In the genomic region with DNA sequence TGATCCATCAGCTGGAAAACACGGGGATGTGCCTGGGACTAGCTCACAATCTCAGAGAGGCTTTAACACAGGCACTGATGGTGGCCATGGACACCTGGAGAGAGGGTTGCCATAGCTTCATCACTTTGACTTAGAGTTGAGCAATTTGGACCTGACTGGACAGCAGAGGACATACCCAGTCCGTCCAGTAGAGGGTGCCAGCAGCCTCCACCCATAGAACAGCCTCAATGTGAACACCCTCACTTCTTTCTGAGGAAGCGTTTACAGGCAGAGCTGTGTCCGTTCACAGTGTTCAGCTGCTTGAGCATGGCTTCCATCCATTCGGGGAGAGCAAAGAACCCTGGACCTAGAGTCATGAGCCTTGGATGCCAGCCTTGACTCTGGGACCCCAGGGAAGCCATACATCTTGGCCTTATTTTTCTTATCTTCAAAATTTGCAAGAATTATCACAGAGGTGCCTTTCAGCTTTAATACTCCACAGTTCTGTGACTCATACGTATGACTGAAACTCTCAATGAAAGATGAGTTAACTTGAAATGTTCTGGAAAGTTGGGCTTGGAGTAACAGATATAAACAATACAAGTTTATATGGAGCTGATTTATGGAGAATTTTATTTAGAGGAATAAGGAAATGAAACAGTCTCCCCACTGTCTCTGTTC, we compare ENCODE assay signal across 9 cellular contexts.
A peak's percentile ranks its signal among the peaks of the same experiment; 100 is the strongest.
DNase-seq lines count a peak whose midpoint lies in the region; ATAC-seq, FAIRE-seq and TF ChIP-seq lines count a peak whose summit lies in the region.
"Had no signal": no experiment of that assay in that cellular context is flagged by ENCODE, and none has a peak within 500 bp of the region (broad histone marks: within the 10 kb centered on the region; RNA-seq: fewer than 3 reads in every experiment).

No MANE protein-coding gene starts in this region.

- intact Hi-C loops in activated CD4-positive, alpha-beta memory T cell treated with anti-CD3 and anti-CD28 coated beads for 36 hours (cut with micrococcal nuclease) = no loop called here

- peaks cover 3% of the 10 kb centered on the region for H3K27me3 Mint-ChIP-seq in activated CD4-positive, alpha-beta memory T cell treated with anti-CD3 and anti-CD28 coated beads for 36 hours
- H3K27me3 Mint-ChIP-seq in stimulated activated naive CD8-positive, alpha-beta T cell treated with anti-CD3 and anti-CD28 coated beads, Interleukin-15, amount 100 ng/mL, for 72 hours = peaks cover 3% of the 10 kb centered on the region
- H3K27me3 Mint-ChIP-seq: naive B cell had no signal

- no peaks in the 10 kb centered on the region for H3K36me3 Mint-ChIP-seq in activated CD4-positive, alpha-beta memory T cell treated with anti-CD3 and anti-CD28 coated beads for 36 hours

- POLR2A ChIA-PET in AG04449 (lab: Yijun Ruan, JAX) = interaction anchor here (1.3 kb wide), 1 partner anchor 38 kb away, joined by 3 read pairs; no protein-coding TSS in a partner anchor
- POLR2A ChIA-PET in activated CD4-positive, alpha-beta memory T cell treated with anti-CD3 and anti-CD28 coated beads for 36 hours (lab: Charles Lee) = no interaction called here

- peak; percentile 94 for TF ChIP-seq CTCF in AG04449 (IDR thresholded peaks at IDR 0.05; ENCODE audit: insufficient read depth, low read length, missing control alignments)

- CTCF ChIA-PET in AG04449 (lab: Yijun Ruan, JAX) = interaction anchor here (0.5 to 8.2 kb wide), 77 partner anchors 9 to 796 kb away, joined by 3 to 118 read pairs (median 5); no protein-coding TSS in a partner anchor
- CTCF ChIA-PET in activated CD4-positive, alpha-beta memory T cell treated with anti-CD3 and anti-CD28 coated beads for 36 hours (lab: Charles Lee) = interaction anchor here (0.7 to 3.3 kb wide), 17 partner anchors 9 to 721 kb away, joined by 3 to 14 read pairs (median 4); no protein-coding TSS in a partner anchor

- no peak overlapping the region for H3K4me3 Mint-ChIP-seq in activated CD4-positive, alpha-beta memory T cell treated with anti-CD3 and anti-CD28 coated beads for 36 hours
- no peak overlapping the region for H3K4me3 Mint-ChIP-seq in stimulated activated naive CD8-positive, alpha-beta T cell treated with anti-CD3 and anti-CD28 coated beads, Interleukin-15, amount 100 ng/mL, for 72 hours
- H3K4me3 Mint-ChIP-seq: naive B cell had no signal

- no peak for TF ChIP-seq POLR2A in GM12891 (IDR thresholded peaks at IDR 0.05; ENCODE audit: low read depth, low read length)

- H3K9me3 Mint-ChIP-seq in activated CD4-positive, alpha-beta memory T cell treated with anti-CD3 and anti-CD28 coated beads for 36 hours = no peaks in the 10 kb centered on the region
- H3K9me3 Mint-ChIP-seq in stimulated activated naive CD8-positive, alpha-beta T cell treated with anti-CD3 and anti-CD28 coated beads, Interleukin-15, amount 100 ng/mL, for 72 hours = peaks cover 0 to 10% of the 10 kb centered on the region in 2 donors

- FAIRE-seq in GM12891 (lab: Jason Lieb, UNC) = peak; percentile 87

- DNase-seq in AG04449 (ENCODE audit: low read depth, low spot score) (peak; percentile 26), GM12891 (ENCODE audit: insufficient read length, low spot score) (peak; percentile 51), NCI-H226 (peak; percentile 44), myocyte (ENCODE audit: low read depth) (peak; percentile 61)
- DNase-seq in activated CD4-positive, alpha-beta memory T cell treated with anti-CD3 and anti-CD28 coated beads for 36 hours = peak; percentile 60
- DNase-seq in stimulated activated naive CD8-positive, alpha-beta T cell treated with anti-CD3 and anti-CD28 coated beads, Interleukin-15, amount 100 ng/mL, for 72 hours = peak; percentile 31 to 38
- DNase-seq: naive B cell had no signal

- ATAC-seq in HG02885 (IDR thresholded peaks at IDR 0.05; ENCODE audit: poor library complexity, unreplicated experiment) = peak; percentile 83
- ATAC-seq in esophagus mucosa = peak; percentile 86
- ATAC-seq in stimulated activated naive CD8-positive, alpha-beta T cell treated with anti-CD3 and anti-CD28 coated beads, Interleukin-15, amount 100 ng/mL, for 72 hours = peak; percentile 80

- no peak overlapping the region for H3K4me3 ChIP-seq in AG04449 (ENCODE audit: low read depth, low read length)

- no peak overlapping the region for H3K27ac Mint-ChIP-seq in activated CD4-positive, alpha-beta memory T cell treated with anti-CD3 and anti-CD28 coated beads for 36 hours
- H3K27ac Mint-ChIP-seq in stimulated activated naive CD8-positive, alpha-beta T cell treated with anti-CD3 and anti-CD28 coated beads, Interleukin-15, amount 100 ng/mL, for 72 hours = no peak overlapping the region
- H3K27ac Mint-ChIP-seq: naive B cell had no signal

- H3K4me1 Mint-ChIP-seq in activated CD4-positive, alpha-beta memory T cell treated with anti-CD3 and anti-CD28 coated beads for 36 hours (ENCODE audit: low read depth) = no peaks in the 10 kb centered on the region
- H3K4me1 Mint-ChIP-seq in stimulated activated naive CD8-positive, alpha-beta T cell treated with anti-CD3 and anti-CD28 coated beads, Interleukin-15, amount 100 ng/mL, for 72 hours = no peaks in the 10 kb centered on the region
- H3K4me1 Mint-ChIP-seq: naive B cell had no signal

TF ChIP-seq in GM12891, 5 proteins besides CTCF, POLR2A, EP300 and RAD21:
- TF ChIP-seq PAX5 (IDR thresholded peaks at IDR 0.05; ENCODE audit: insufficient read depth, low read length, severe bottlenecking) = no peak
- no peak for TF ChIP-seq TAF1 (IDR thresholded peaks at IDR 0.05; ENCODE audit: low read depth, low read length)
- TF ChIP-seq POLR2AphosphoS5 (IDR thresholded peaks at IDR 0.05; ENCODE audit: low read depth, low read length) = no peak
- no peak for TF ChIP-seq POU2F2 (IDR thresholded peaks at IDR 0.05; ENCODE audit: low read depth, low read length)
- no peak for TF ChIP-seq SPI1 (IDR thresholded peaks at IDR 0.05; ENCODE audit: low read depth, low read length)
